8 cellular contexts compared by ENCODE assay signal in the genomic region with DNA sequence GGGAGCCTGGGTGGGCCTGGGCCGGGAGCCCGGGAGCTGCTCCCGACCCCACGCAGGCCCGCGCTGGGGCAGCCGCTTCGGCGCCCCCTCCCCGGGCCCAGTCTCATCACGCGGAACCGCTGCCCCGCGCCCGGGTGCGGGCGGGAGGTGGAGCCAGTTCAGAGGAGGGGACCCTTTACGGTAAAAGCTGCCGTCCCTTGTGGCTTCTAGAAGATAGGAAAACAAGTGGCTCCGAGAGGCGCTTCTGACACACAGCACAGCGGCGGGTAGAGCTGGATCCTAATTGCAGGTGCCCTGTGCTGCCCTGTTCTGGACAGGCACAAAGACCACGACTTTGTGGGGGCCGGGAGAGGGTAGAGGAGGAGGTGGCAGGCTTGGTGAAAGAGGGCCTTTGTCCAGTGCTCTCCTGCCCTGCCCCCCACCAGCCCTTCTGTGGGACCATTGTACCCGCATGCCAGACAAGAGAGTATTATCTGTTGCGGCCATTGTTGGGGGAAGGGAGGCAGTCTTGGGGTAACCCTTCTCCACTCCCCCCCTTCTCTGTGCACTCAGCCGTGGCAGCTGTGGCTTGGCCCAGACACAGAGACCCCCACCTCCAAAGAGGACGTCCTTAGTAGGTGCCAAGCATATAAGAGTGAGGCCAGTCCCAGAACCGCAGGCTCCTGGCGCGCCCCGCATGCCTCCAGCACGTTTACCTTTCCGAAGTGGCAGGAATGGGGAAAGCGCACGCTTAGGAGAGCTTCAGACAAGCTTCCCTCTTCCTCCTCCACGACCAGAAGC. TPM values are rescaled to one million over a fixed set of nuclear protein-coding genes. Genes with fewer than 3 reads are reported as not detected.
DNase-seq lines count a peak whose midpoint lies in the region; ATAC-seq and TF ChIP-seq lines count a peak whose summit lies in the region.

No MANE protein-coding gene starts in this region.

- ATAC-seq in naive thymus-derived CD8-positive, alpha-beta T cell, result peak; percentile 4 to 18
- no peak for ATAC-seq in HG03432 (IDR thresholded peaks at IDR 0.05; ENCODE audit: unreplicated experiment)

- H3K36me3 Mint-ChIP-seq in naive thymus-derived CD8-positive, alpha-beta T cell, result peaks cover 0 to 6% (median 0%) of the 10 kb centered on the region in 3 donors

- POLR2A ChIA-PET in naive thymus-derived CD8-positive, alpha-beta T cell (lab: Charles Lee), result interaction anchor here (0.7 to 3.2 kb wide), 15 partner anchors 10 to 642 kb away, joined by 3 to 56 read pairs (median 5); partner anchors contain the start of genes ACLY, DHX58, DNAJC7 and GHDC

- WGBS in tibial nerve, 2 donors, result 13 to 22% methylated on average over 32 to 39 of the region's 39 CpGs

- peak in 1 of 2 donors; percentile 81 for TF ChIP-seq EP300 in tibial nerve (IDR thresholded peaks at IDR 0.05)

- peaks cover 14 to 54% (median 51%) of the 10 kb centered on the region in 4 donors for H3K4me1 Mint-ChIP-seq in naive thymus-derived CD8-positive, alpha-beta T cell

- H3K4me3 ChIP-seq in HUES6 (ENCODE audit: low read depth, low read length), result peak overlapping the region; percentile 74
- H3K4me3 ChIP-seq in tibial nerve, result peak overlapping the region; percentile 76 to 99 (median 90)

- H3K4me1 ChIP-seq in HUES6 (ENCODE audit: control insufficient read depth, insufficient read depth, low read length), result peaks cover 26% of the 10 kb centered on the region
- H3K4me1 ChIP-seq in tibial nerve, result peaks cover 0 to 74% (median 34%) of the 10 kb centered on the region in 4 donors

- peak overlapping the region; percentile 80 to 94 (median 86) for H3K4me3 Mint-ChIP-seq in naive thymus-derived CD8-positive, alpha-beta T cell

- peak in 1 of 2 donors; percentile 5 for TF ChIP-seq POLR2A in tibial nerve (IDR thresholded peaks at IDR 0.05)

- TF ChIP-seq CTCF in tibial nerve (IDR thresholded peaks at IDR 0.05), result no peak

- peak overlapping the region; percentile 14 to 93 (median 88) for H3K27ac Mint-ChIP-seq in naive thymus-derived CD8-positive, alpha-beta T cell

- peak; percentile 5 for DNase-seq in NCI-H1694 (lab: John Stamatoyannopoulos, UW)
- no peak for DNase-seq in NCI-H1694 treated with DMSO at 0.1 percent for 48 hours (lab: John Stamatoyannopoulos, UW)
- DNase-seq in activated CD4-positive, alpha-beta T cell treated with anti-CD3 and anti-CD28 coated beads, Interleukin-2, amount 50 U/mL, for 48 hours, result peak; percentile 42 to 52
- no peak for DNase-seq in epithelial cell of prostate (ENCODE audit: low read depth, low spot score)
- DNase-seq in naive thymus-derived CD8-positive, alpha-beta T cell, result peak in 6 of 10 donors; percentile 20 to 44 (median 32)
- peak; percentile 21 to 63 for DNase-seq in tibial nerve (ENCODE audit: low spot score in 2 of 2)

- H3K9me3 ChIP-seq in HUES6 (ENCODE audit: control insufficient read depth, insufficient read depth, low read depth, low read length) (no peaks in the 10 kb centered on the region), tibial nerve (no peaks in the 10 kb centered on the region)

- H3K9ac ChIP-seq in HUES6 (ENCODE audit: low read length), result peak overlapping the region; percentile 92

- no peaks in the 10 kb centered on the region for H3K9me3 Mint-ChIP-seq in naive thymus-derived CD8-positive, alpha-beta T cell

- H3K36me3 ChIP-seq in HUES6 (ENCODE audit: control insufficient read depth, insufficient read depth, low read length) (peaks cover 31% of the 10 kb centered on the region), tibial nerve (peaks cover 0 to 42% (median 4%) of the 10 kb centered on the region in 3 donors)

- no peaks in the 10 kb centered on the region for H3K27me3 Mint-ChIP-seq in naive thymus-derived CD8-positive, alpha-beta T cell

- H3K27me3 ChIP-seq in HUES6 (ENCODE audit: control insufficient read depth, insufficient read depth, low read length) (no peaks in the 10 kb centered on the region), tibial nerve (no peaks in the 10 kb centered on the region)

- peak overlapping the region; percentile 92; the same call in 1 of the 2 replicates for H3K27ac ChIP-seq in HUES6 (ENCODE audit: low read depth, low read length)
- H3K27ac ChIP-seq in epithelial cell of prostate, result peak overlapping the region; percentile 75
- H3K27ac ChIP-seq in tibial nerve, result peak overlapping the region; percentile 87 to 97 (median 92)

RNA-seq across cellular contexts. Expression of gene CNP, which starts 0.7 kb away (rescaled TPM):
- 10 to 100 TPM; 30.6 to 34.1 TPM for total RNA-seq in naive thymus-derived CD8-positive, alpha-beta T cell
- 10 to 100 TPM; 27.0 to 33.6 (median 27.5) TPM for polyA plus RNA-seq in naive thymus-derived CD8-positive, alpha-beta T cell
- total RNA-seq in tibial nerve, result 100 to 1,000 TPM; 174 to 345 (median 256) TPM

RNA-seq across cellular contexts. Expression of gene ODAD4, which starts 36.9 kb away (rescaled TPM):
- not detected for total RNA-seq in naive thymus-derived CD8-positive, alpha-beta T cell
- under 1 TPM in 2 of 3 donors, not detected in 1; 0.08 to 0.09 TPM for polyA plus RNA-seq in naive thymus-derived CD8-positive, alpha-beta T cell
- 1 to 10 TPM; 3.7 to 5.4 (median 5.2) TPM for total RNA-seq in tibial nerve

RNA-seq across cellular contexts. Expression of gene ACLY, which starts 48.6 kb away (rescaled TPM):
- 10 to 100 TPM; 69.9 to 79.3 TPM for total RNA-seq in naive thymus-derived CD8-positive, alpha-beta T cell
- 10 to 100 TPM; 42.7 to 61.3 (median 50.1) TPM for polyA plus RNA-seq in naive thymus-derived CD8-positive, alpha-beta T cell
- 100 to 1,000 TPM in 1 of 4 donors, 10 to 100 TPM in 3; 62.8 to 102 (median 72.6) TPM for total RNA-seq in tibial nerve

RNA-seq across cellular contexts. Expression of gene DNAJC7, which starts 49.9 kb away (rescaled TPM):
- total RNA-seq in naive thymus-derived CD8-positive, alpha-beta T cell, result 100 to 1,000 TPM; 118 to 129 TPM
- 10 to 100 TPM; 63.6 to 70.1 (median 66.2) TPM for polyA plus RNA-seq in naive thymus-derived CD8-positive, alpha-beta T cell
- 10 to 100 TPM; 56.6 to 90.2 (median 71.8) TPM for total RNA-seq in tibial nerve

RNA-seq across cellular contexts. Expression of gene NKIRAS2, which starts 52.6 kb away (rescaled TPM):
- 10 to 100 TPM; 19.1 to 19.2 TPM for total RNA-seq in naive thymus-derived CD8-positive, alpha-beta T cell
- 10 to 100 TPM; 20.5 to 30.2 (median 21.9) TPM for polyA plus RNA-seq in naive thymus-derived CD8-positive, alpha-beta T cell
- total RNA-seq in tibial nerve, result 10 to 100 TPM; 17.7 to 39.9 (median 23.8) TPM

Comparison
In these comparisons a context has a peak if more than half of its experiments do, and no peak if none do; other contexts are left out.
1. DNase-seq: peak in NCI-H1694 (single experiment), activated CD4-positive, alpha-beta T cell treated with anti-CD3 and anti-CD28 coated beads, Interleukin-2, amount 50 U/mL, for 48 hours (2 of 2), naive thymus-derived CD8-positive, alpha-beta T cell (6 of 10) and tibial nerve (2 of 2); none in NCI-H1694 treated with DMSO at 0.1 percent for 48 hours (single experiment) and epithelial cell of prostate (single experiment).
2. RNA of gene CNP, which starts 0.7 kb away (total RNA-seq): 174 to 345 TPM in tibial nerve; 30.6 to 34.1 TPM in naive thymus-derived CD8-positive, alpha-beta T cell; every median in the first group is over 4 times any median in the second.
3. RNA of gene ODAD4, which starts 36.9 kb away (total RNA-seq): 3.7 to 5.4 TPM in tibial nerve; not detected in naive thymus-derived CD8-positive, alpha-beta T cell; every median in the first group is over 4 times any median in the second.
4. Peak in every context shown above with its lines, with median percentiles within 50 percentile points of each other: H3K27ac ChIP-seq.